ENCODE assay signal across 9 cellular contexts in genomic region chr5:97534166-97534565, GRCh38.
DNase-seq lines count a peak whose midpoint lies in the region; ATAC-seq and TF ChIP-seq lines count a peak whose summit lies in the region.
"Had no signal": no experiment of that assay in that cellular context is flagged by ENCODE, and none has a peak within 500 bp of the region (broad histone marks: within the 10 kb centered on the region; RNA-seq: fewer than 3 reads in every experiment).

No MANE protein-coding gene starts in this region.

- peak; percentile 54 for ATAC-seq in HG03457 (IDR thresholded peaks at IDR 0.05; ENCODE audit: unreplicated experiment)
- peak; percentile 73 for ATAC-seq in esophagus mucosa

- no peak overlapping the region for H3K27ac ChIP-seq in RWPE1

- TF ChIP-seq CTCF in GM20000 (IDR thresholded peaks at IDR 0.05; ENCODE audit: extremely low read depth, missing control alignments) (peak; percentile 7), RWPE1 (conservative IDR thresholded peaks at IDR 0.05; ENCODE audit: low read depth) (peak; percentile 81), nephron progenitor cell (IDR thresholded peaks at IDR 0.05) (peak; percentile 57)

- POLR2A ChIA-PET in RWPE1 (lab: Yijun Ruan, JAX; ENCODE audit: low non-redundant PET), result no interaction called here

- CTCF ChIA-PET in RWPE1 (lab: Yijun Ruan, JAX), result interaction anchor here (0.5 to 1.7 kb wide), 16 partner anchors 11 to 1284 kb away, joined by 3 to 18 read pairs (median 4); no protein-coding TSS in a partner anchor

- H3K36me3 Mint-ChIP-seq in nephron progenitor cell (ENCODE audit: low read depth), result no peaks in the 10 kb centered on the region
- H3K36me3 Mint-ChIP-seq: CD4-positive, alpha-beta memory T cell had no signal

- no peaks in the 10 kb centered on the region for H3K27me3 Mint-ChIP-seq in nephron progenitor cell (ENCODE audit: low read depth, poor library complexity)
- H3K27me3 Mint-ChIP-seq: CD4-positive, alpha-beta memory T cell had no signal

- no peak overlapping the region for H3K4me3 Mint-ChIP-seq in nephron progenitor cell
- H3K4me3 Mint-ChIP-seq: CD4-positive, alpha-beta memory T cell had no signal

- H3K27ac Mint-ChIP-seq in nephron progenitor cell, result no peak overlapping the region
- H3K27ac Mint-ChIP-seq: CD4-positive, alpha-beta memory T cell had no signal

- DNase-seq in NCI-H1417 (lab: John Stamatoyannopoulos, UW), result peak; percentile 18 to 66 (median 20)
- no peak for DNase-seq in NCI-H1417 treated with DMSO at 0.1 percent for 48 hours (lab: John Stamatoyannopoulos, UW)
- DNase-seq in GM20000 (ENCODE audit: low spot score), result peak; percentile 69
- peak; percentile 83 for DNase-seq in RWPE1 (ENCODE audit: low spot score)
- DNase-seq in nephron progenitor cell, result peak; percentile 16
- DNase-seq in activated CD4-positive, CD25-positive, alpha-beta regulatory T cell (lab: John Stamatoyannopoulos, UW), result no peak

- no peaks in the 10 kb centered on the region for H3K9me3 Mint-ChIP-seq in nephron progenitor cell
- H3K9me3 Mint-ChIP-seq: CD4-positive, alpha-beta memory T cell had no signal

- H3K4me1 Mint-ChIP-seq in nephron progenitor cell, result peaks cover 19% of the 10 kb centered on the region

Comparison
In these comparisons a context has a peak if more than half of its experiments do, and no peak if none do; other contexts are left out.
1. DNase-seq: peak in NCI-H1417 (3 of 3), GM20000 (single experiment), RWPE1 (single experiment) and nephron progenitor cell (single experiment); none in NCI-H1417 treated with DMSO at 0.1 percent for 48 hours (single experiment) and activated CD4-positive, CD25-positive, alpha-beta regulatory T cell (0 of 4).
2. CTCF ChIP-seq: peak in every context shown above with its lines; median percentile 81 in RWPE1; 57 in nephron progenitor cell; 7 in GM20000.